1 cellular context compared by ENCODE assay signal in genomic region chr7:155298834-155299538, GRCh38.
TF ChIP-seq lines count a peak whose summit lies in the region.

No MANE protein-coding gene starts in this region.

TF ChIP-seq in K562, 482 proteins besides CTCF, POLR2A, EP300 and RAD21 (continued from another document):
- TF ChIP-seq VEZF1 (CRISPR knock-in tag; IDR thresholded peaks at IDR 0.05) = 0 out of 2 replicates have a peak, but pooled peaks have one; percentile 17
